13 cellular contexts compared by ENCODE assay signal in the genomic region with DNA sequence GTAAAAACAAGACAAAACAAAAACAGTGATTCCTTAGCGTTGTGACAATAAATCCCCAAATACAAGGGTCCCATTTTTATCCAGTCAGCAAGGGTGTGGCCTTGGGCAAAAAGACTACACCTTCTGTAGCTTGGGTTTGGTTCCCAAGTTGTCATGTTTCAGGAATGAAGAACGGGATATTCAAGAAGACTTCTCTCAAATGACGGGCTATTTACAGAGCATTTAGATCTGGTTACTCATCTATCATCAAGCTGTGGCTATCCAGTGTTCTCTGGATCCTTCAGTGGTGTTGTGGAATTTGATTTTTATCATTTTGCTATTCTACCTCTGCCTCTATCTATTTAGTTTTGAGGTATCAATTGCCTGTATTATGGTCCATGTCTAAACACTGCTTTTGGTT.
DNase-seq lines count a peak whose midpoint lies in the region; FAIRE-seq and TF ChIP-seq lines count a peak whose summit lies in the region.
"Had no signal": no experiment of that assay in that cellular context is flagged by ENCODE, and none has a peak within 500 bp of the region (broad histone marks: within the 10 kb centered on the region; RNA-seq: fewer than 3 reads in every experiment).

No MANE protein-coding gene starts in this region.

- H3K27ac Mint-ChIP-seq in HFFc6 (peak overlapping the region; percentile 74), astrocyte (ENCODE audit: unreplicated experiment) (peak overlapping the region; percentile 91)
- H3K27ac Mint-ChIP-seq: activated CD8-positive, alpha-beta memory T cell treated with anti-CD3 and anti-CD28 coated beads, Interleukin-2, amount 10 ng/mL, durations not matched to agents 7 days and 5 days had no signal

- H3K27me3 ChIP-seq in ACC112 (ENCODE audit: insufficient read depth, low read length) (no peaks in the 10 kb centered on the region), astrocyte (ENCODE audit: insufficient read depth, low read length) (no peaks in the 10 kb centered on the region), small intestine (ENCODE audit: control insufficient read depth in 2 of 2, insufficient read depth in 2 of 2, low read length in 2 of 2) (no peaks in the 10 kb centered on the region)

- no peaks in the 10 kb centered on the region for H3K79me2 ChIP-seq in ACC112 (ENCODE audit: control insufficient read depth, insufficient read depth, low read length, unreplicated experiment)
- H3K79me2 ChIP-seq in astrocyte (ENCODE audit: insufficient read depth, low read length), result no peaks in the 10 kb centered on the region
- H3K79me2 ChIP-seq in OCI-LY7 (ENCODE audit: insufficient read depth, low read depth, low read length), result no peaks in the 10 kb centered on the region

- no peak overlapping the region for H3K9ac ChIP-seq in astrocyte (ENCODE audit: low read length)

- POLR2A ChIA-PET in OCI-LY7 (lab: Charles Lee), result no interaction called here

- no peaks in the 10 kb centered on the region; the same call in none of the 2 replicates for H3K27me3 Mint-ChIP-seq in HFFc6 (ENCODE audit: insufficient read depth)
- H3K27me3 Mint-ChIP-seq in astrocyte (ENCODE audit: low read depth, unreplicated experiment), result no peaks in the 10 kb centered on the region
- H3K27me3 Mint-ChIP-seq: activated CD8-positive, alpha-beta memory T cell treated with anti-CD3 and anti-CD28 coated beads, Interleukin-2, amount 10 ng/mL, durations not matched to agents 7 days and 5 days; central memory CD8-positive, alpha-beta T cell had no signal

- H3K9me2 ChIP-seq in OCI-LY7 (ENCODE audit: insufficient read depth, low read length), result no peaks in the 10 kb centered on the region

- H3K27ac ChIP-seq in ACC112 (ENCODE audit: low read depth, low read length) (peak overlapping the region; percentile 64), astrocyte (ENCODE audit: low read depth, low read length) (no peak overlapping the region), OCI-LY7 (ENCODE audit: low read depth, low read length, poor library complexity, severe bottlenecking) (no peak overlapping the region), small intestine (ENCODE audit: low read depth in 1 of 2, low read length in 1 of 2) (no peak overlapping the region)
- H3K27ac ChIP-seq: lower lobe of right lung had no signal

- no peaks in the 10 kb centered on the region for H3K36me3 ChIP-seq in ACC112 (ENCODE audit: insufficient read depth, low read length)
- H3K36me3 ChIP-seq in astrocyte (ENCODE audit: insufficient read depth, low read length), result no peaks in the 10 kb centered on the region
- no peaks in the 10 kb centered on the region for H3K36me3 ChIP-seq in OCI-LY7 (ENCODE audit: insufficient read depth, low read length)
- no peaks in the 10 kb centered on the region for H3K36me3 ChIP-seq in small intestine (ENCODE audit: control insufficient read depth in 2 of 2, insufficient read depth in 2 of 2, low read length in 2 of 2)
- H3K36me3 ChIP-seq: lower lobe of right lung had no signal

- H3K36me3 Mint-ChIP-seq in HFFc6 (ENCODE audit: low read depth) (no peaks in the 10 kb centered on the region), astrocyte (ENCODE audit: low read depth, unreplicated experiment) (no peaks in the 10 kb centered on the region)
- H3K36me3 Mint-ChIP-seq: activated CD8-positive, alpha-beta memory T cell treated with anti-CD3 and anti-CD28 coated beads, Interleukin-2, amount 10 ng/mL, durations not matched to agents 7 days and 5 days had no signal

- intact Hi-C loops in OCI-LY7 (cut with micrococcal nuclease; ENCODE audit: unreplicated experiment), result no loop called here

- H3K9me3 Mint-ChIP-seq in HFFc6 (no peaks in the 10 kb centered on the region), astrocyte (ENCODE audit: unreplicated experiment) (no peaks in the 10 kb centered on the region)

- H3K9me3 ChIP-seq in astrocyte (ENCODE audit: insufficient read depth, low read depth, low read length) (no peaks in the 10 kb centered on the region), OCI-LY7 (ENCODE audit: low read length) (no peaks in the 10 kb centered on the region), small intestine (ENCODE audit: control insufficient read depth, low read depth) (no peaks in the 10 kb centered on the region)
- H3K9me3 ChIP-seq: lower lobe of right lung had no signal

- H3K4me3 Mint-ChIP-seq in HFFc6 (peak overlapping the region; percentile 49), astrocyte (ENCODE audit: unreplicated experiment) (no peak overlapping the region)
- H3K4me3 Mint-ChIP-seq: activated CD8-positive, alpha-beta memory T cell treated with anti-CD3 and anti-CD28 coated beads, Interleukin-2, amount 10 ng/mL, durations not matched to agents 7 days and 5 days; central memory CD8-positive, alpha-beta T cell had no signal

- H3K4me1 ChIP-seq in ACC112 (ENCODE audit: control insufficient read depth, insufficient read depth, low read length, unreplicated experiment) (peaks cover 10% of the 10 kb centered on the region), astrocyte (ENCODE audit: insufficient read depth, low read length) (no peaks in the 10 kb centered on the region), OCI-LY7 (ENCODE audit: insufficient read depth, low read length, poor library complexity, severe bottlenecking) (no peaks in the 10 kb centered on the region), small intestine (ENCODE audit: control insufficient read depth in 2 of 2, insufficient read depth in 1 of 2, low read depth in 1 of 2, low read length in 1 of 2) (no peaks in the 10 kb centered on the region)
- H3K4me1 ChIP-seq: lower lobe of right lung had no signal

- DNase-seq in HFFc6 (peak; percentile 80), astrocyte (ENCODE audit: low read depth) (peak; percentile 75), kidney glomerular epithelial cell (lab: John Stamatoyannopoulos, UW) (peak; percentile 9), OCI-LY7 (ENCODE audit: low spot score) (no peak), COLO668 (lab: John Stamatoyannopoulos, UW; ENCODE audit: unreplicated experiment) (no peak), small intestine (no peak), GM19238 (ENCODE audit: insufficient read length, low spot score) (no peak)
- DNase-seq: activated CD8-positive, alpha-beta memory T cell treated with anti-CD3 and anti-CD28 coated beads, Interleukin-2, amount 10 ng/mL, durations not matched to agents 7 days and 5 days; activated naive CD4-positive, alpha-beta T cell treated with Interleukin-2 at 50 U/mL for 16 hours; lower lobe of right lung; NCI-H2171 treated with DMSO at 0.1 percent for 48 hours had no signal

- peak overlapping the region; percentile 68 for H2AFZ ChIP-seq in ACC112 (ENCODE audit: low read length, unreplicated experiment)
- H2AFZ ChIP-seq in astrocyte (ENCODE audit: low read depth, low read length), result no peak overlapping the region
- no peak overlapping the region for H2AFZ ChIP-seq in OCI-LY7 (ENCODE audit: low read length)

- BruUV-seq in OCI-LY7 (replicated peaks; lab: Mats Ljungman, UMichigan), result no TSS peak

- H3K4me2 ChIP-seq in astrocyte (ENCODE audit: low read length) (peak overlapping the region; percentile 14), OCI-LY7 (ENCODE audit: low read length) (no peak overlapping the region)

- H3K4me3 ChIP-seq in ACC112 (ENCODE audit: low read depth, low read length) (peak overlapping the region; percentile 0; the same call in 1 of the 2 replicates), astrocyte (ENCODE audit: insufficient read depth, low read depth, low read length) (no peak overlapping the region), OCI-LY7 (ENCODE audit: low read depth, low read length, poor library complexity, severe bottlenecking) (no peak overlapping the region), small intestine (ENCODE audit: low read depth in 1 of 2, low read length in 2 of 2) (no peak overlapping the region)
- H3K4me3 ChIP-seq: lower lobe of right lung had no signal

- FAIRE-seq in astrocyte (lab: Jason Lieb, UNC), result peak; percentile 85
- no peak for FAIRE-seq in small intestine (lab: Jason Lieb, UNC)

- H3K4me1 Mint-ChIP-seq in HFFc6 (ENCODE audit: low read depth), result peaks cover 70% of the 10 kb centered on the region
- peaks cover 29% of the 10 kb centered on the region for H3K4me1 Mint-ChIP-seq in astrocyte (ENCODE audit: low read depth, unreplicated experiment)
- H3K4me1 Mint-ChIP-seq: activated CD8-positive, alpha-beta memory T cell treated with anti-CD3 and anti-CD28 coated beads, Interleukin-2, amount 10 ng/mL, durations not matched to agents 7 days and 5 days; central memory CD8-positive, alpha-beta T cell had no signal

- H4K20me1 ChIP-seq in astrocyte (ENCODE audit: insufficient read depth, low read length), result no peaks in the 10 kb centered on the region
- no peaks in the 10 kb centered on the region for H4K20me1 ChIP-seq in OCI-LY7 (ENCODE audit: insufficient read depth, low read length)

- TF ChIP-seq CTCF in HFFc6 (IDR thresholded peaks at IDR 0.05), result no peak
- no peak for TF ChIP-seq CTCF in astrocyte (IDR thresholded peaks at IDR 0.05; ENCODE audit: insufficient read depth, low read depth, low read length)
- TF ChIP-seq CTCF in OCI-LY7 (conservative IDR thresholded peaks at IDR 0.05; ENCODE audit: low read length), result no peak

- CTCF ChIA-PET in OCI-LY7 (lab: Charles Lee; ENCODE audit: unreplicated experiment), result no interaction called here

- 81 to 89% (median 84%) methylated on average over 3 of the region's 3 CpGs for WGBS in small intestine, 3 donors

Comparison
In these comparisons a context has a peak if more than half of its experiments do, and no peak if none do; other contexts are left out.
1. DNase-seq: peak in HFFc6 (single experiment), astrocyte (single experiment) and kidney glomerular epithelial cell (single experiment); none in OCI-LY7 (single experiment), COLO668 (single experiment), small intestine (single experiment) and GM19238 (single experiment).